In the genomic region with DNA sequence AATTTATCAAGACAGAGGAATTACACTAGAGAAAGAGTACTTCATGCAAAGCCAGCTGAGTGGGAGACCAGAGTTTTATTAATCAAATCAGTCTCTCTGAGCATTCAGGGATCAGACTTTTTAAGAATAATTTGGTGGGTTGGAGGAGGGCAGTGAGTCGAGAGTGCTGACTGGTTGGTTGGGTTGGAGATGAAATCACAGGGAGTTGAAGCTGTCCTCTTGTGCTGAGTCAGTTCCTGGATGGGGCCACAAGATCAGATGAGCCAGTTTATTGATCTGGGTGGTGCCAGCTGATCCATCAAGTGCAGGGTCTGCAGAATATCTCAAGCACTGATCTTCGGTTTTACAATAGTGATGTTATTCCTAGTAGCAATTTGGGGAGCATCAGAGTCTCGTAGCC, we compare ENCODE assay signal across 21 cellular contexts.
"Had no signal": no experiment of that assay in that cellular context is flagged by ENCODE, and none has a peak within 500 bp of the region (broad histone marks: within the 10 kb centered on the region; RNA-seq: fewer than 3 reads in every experiment).

No MANE protein-coding gene starts in this region.

- H3K9me3 ChIP-seq: esophagus muscularis mucosa, gastrocnemius medialis, left lung, lower lobe of right lung, mucosa of descending colon had no signal

- H3K9me3 Mint-ChIP-seq: naive B cell had no signal

- DNase-seq: dermis blood vessel endothelial cell; dorsolateral prefrontal cortex; effector CD4-positive, alpha-beta T cell; effector memory CD4-positive, alpha-beta T cell; foreskin fibroblast; foreskin melanocyte; gastrocnemius medialis; glutamatergic neuron; head of caudate nucleus; heart right ventricle; hippocampal formation; left cardiac atrium; left lung; left ventricle myocardium superior; lower lobe of right lung; mesenchymal stem cell; mucosa of descending colon; naive B cell had no signal

- H3K36me3 Mint-ChIP-seq: mesothelial cell of epicardium, naive B cell had no signal

- H3K27me3 ChIP-seq: dorsolateral prefrontal cortex, esophagus muscularis mucosa, gastrocnemius medialis, left lung had no signal

- H3K4me1 Mint-ChIP-seq: mesothelial cell of epicardium had no signal

- H3K4me1 ChIP-seq: esophagus muscularis mucosa, gastrocnemius medialis, heart right ventricle, left lung, lower lobe of right lung had no signal

- H3K27ac Mint-ChIP-seq: mesothelial cell of epicardium, naive B cell had no signal

- H3K27ac ChIP-seq: coronary artery, dorsolateral prefrontal cortex, esophagus muscularis mucosa, gastrocnemius medialis, heart right ventricle, left lung, lower lobe of right lung had no signal

- ATAC-seq: gastrocnemius medialis, heart right ventricle, left cardiac atrium, left lung, left ventricle myocardium superior, lower lobe of right lung, mucosa of descending colon had no signal

- H3K4me3 Mint-ChIP-seq: mesothelial cell of epicardium, naive B cell had no signal

- H3K36me3 ChIP-seq: esophagus muscularis mucosa, gastrocnemius medialis, heart right ventricle, left lung, lower lobe of right lung had no signal

- H3K4me3 ChIP-seq: coronary artery, dorsolateral prefrontal cortex, esophagus muscularis mucosa, gastrocnemius medialis, heart right ventricle, left lung, lower lobe of right lung, mucosa of descending colon had no signal
